Comparison of ENCODE assay signal across 12 cellular contexts in the genomic region with DNA sequence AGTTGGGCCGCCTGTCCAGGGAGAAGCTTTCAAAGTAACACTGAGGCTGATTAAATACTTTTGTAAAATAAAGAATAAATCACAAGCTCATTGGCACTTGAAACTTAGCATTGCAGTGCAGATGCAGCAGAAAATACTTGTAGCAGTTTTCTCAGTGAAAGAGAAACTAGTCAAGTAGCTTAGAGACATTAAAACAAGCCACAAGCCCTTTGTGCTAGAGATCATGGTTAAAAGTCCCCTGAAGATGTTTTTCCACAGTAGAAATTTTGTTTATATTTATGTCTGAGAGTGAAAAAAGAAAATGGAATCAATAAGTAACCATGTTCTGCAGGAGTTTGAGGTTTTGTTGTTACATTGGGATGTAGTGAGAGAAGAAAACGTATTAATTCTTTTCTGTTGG. TPM values are rescaled to one million over a fixed set of nuclear protein-coding genes. Genes with fewer than 3 reads are reported as not detected.
DNase-seq lines count a peak whose midpoint lies in the region; ATAC-seq and TF ChIP-seq lines count a peak whose summit lies in the region.
"Had no signal": no experiment of that assay in that cellular context is flagged by ENCODE, and none has a peak within 500 bp of the region (broad histone marks: within the 10 kb centered on the region; RNA-seq: fewer than 3 reads in every experiment).

No MANE protein-coding gene starts in this region.

- no peaks in the 10 kb centered on the region for H3K27me3 Mint-ChIP-seq in activated naive CD8-positive, alpha-beta T cell
- H3K27me3 Mint-ChIP-seq in activated naive CD8-positive, alpha-beta T cell treated with anti-CD3 and anti-CD28 coated beads, Interleukin-2, amount 50 U/mL, for 24 hours, result no peaks in the 10 kb centered on the region

- peak overlapping the region in 3 of 4 donors; percentile 42 to 81 (median 70) for H3K27ac ChIP-seq in tibial nerve
- H3K27ac ChIP-seq: foreskin keratinocyte had no signal

- H3K4me1 Mint-ChIP-seq in activated naive CD8-positive, alpha-beta T cell (ENCODE audit: low read depth), result peaks cover 41% of the 10 kb centered on the region
- peaks cover 41% of the 10 kb centered on the region for H3K4me1 Mint-ChIP-seq in activated naive CD8-positive, alpha-beta T cell treated with anti-CD3 and anti-CD28 coated beads, Interleukin-2, amount 50 U/mL, for 24 hours

- TF ChIP-seq POLR2A in tibial nerve (IDR thresholded peaks at IDR 0.05), result no peak

- no peak for TF ChIP-seq EP300 in tibial nerve (IDR thresholded peaks at IDR 0.05)

- H3K9me3 Mint-ChIP-seq in activated naive CD8-positive, alpha-beta T cell (ENCODE audit: low read depth), result no peaks in the 10 kb centered on the region
- no peaks in the 10 kb centered on the region for H3K9me3 Mint-ChIP-seq in activated naive CD8-positive, alpha-beta T cell treated with anti-CD3 and anti-CD28 coated beads, Interleukin-2, amount 50 U/mL, for 24 hours

- H3K4me3 Mint-ChIP-seq in activated naive CD8-positive, alpha-beta T cell, result no peak overlapping the region
- H3K4me3 Mint-ChIP-seq in activated naive CD8-positive, alpha-beta T cell treated with anti-CD3 and anti-CD28 coated beads, Interleukin-2, amount 50 U/mL, for 24 hours, result no peak overlapping the region

- no peaks in the 10 kb centered on the region for H3K27me3 ChIP-seq in tibial nerve
- H3K27me3 ChIP-seq: adrenal gland, foreskin keratinocyte had no signal

- H3K36me3 Mint-ChIP-seq in activated naive CD8-positive, alpha-beta T cell, result peaks cover 4% of the 10 kb centered on the region
- peaks cover 2% of the 10 kb centered on the region for H3K36me3 Mint-ChIP-seq in activated naive CD8-positive, alpha-beta T cell treated with anti-CD3 and anti-CD28 coated beads, Interleukin-2, amount 50 U/mL, for 24 hours (ENCODE audit: low read depth)

- TF ChIP-seq CTCF in tibial nerve (IDR thresholded peaks at IDR 0.05), result no peak

- no peak overlapping the region for H3K4me3 ChIP-seq in Jurkat, Clone E6-1 (ENCODE audit: low read length)
- H3K4me3 ChIP-seq in tibial nerve, result no peak overlapping the region
- H3K4me3 ChIP-seq: adrenal gland had no signal

- H3K27ac Mint-ChIP-seq in activated naive CD8-positive, alpha-beta T cell, result peak overlapping the region; percentile 77
- no peak overlapping the region for H3K27ac Mint-ChIP-seq in activated naive CD8-positive, alpha-beta T cell treated with anti-CD3 and anti-CD28 coated beads, Interleukin-2, amount 50 U/mL, for 24 hours

- no peaks in the 10 kb centered on the region for H3K36me3 ChIP-seq in tibial nerve
- H3K36me3 ChIP-seq: adrenal gland had no signal

- H3K9me3 ChIP-seq in tibial nerve, result no peaks in the 10 kb centered on the region
- H3K9me3 ChIP-seq: adrenal gland had no signal

- no peak for DNase-seq in activated naive CD8-positive, alpha-beta T cell treated with anti-CD3 and anti-CD28 coated beads, Interleukin-2, amount 50 U/mL, for 24 hours
- peak; percentile 7 for DNase-seq in Jurkat, Clone E6-1 (ENCODE audit: low read depth, low spot score)
- DNase-seq in fibroblast of peridontal ligament (ENCODE audit: extremely low read depth) (peak; percentile 33), tibial nerve (ENCODE audit: low spot score in 2 of 2) (no peak), NCI-H1048 (lab: John Stamatoyannopoulos, UW) (no peak), NCI-H1694 (lab: John Stamatoyannopoulos, UW) (no peak)
- DNase-seq: activated CD4-positive, alpha-beta T cell treated with anti-CD3 and anti-CD28 coated beads, Interleukin-2, amount 50 U/mL, for 4 hours; foreskin keratinocyte; kidney had no signal

- H3K4me1 ChIP-seq in tibial nerve, result peaks cover 0 to 71% (median 20%) of the 10 kb centered on the region in 4 donors
- H3K4me1 ChIP-seq: foreskin keratinocyte had no signal

- no peak for ATAC-seq in activated naive CD8-positive, alpha-beta T cell treated with anti-CD3 and anti-CD28 coated beads, Interleukin-2, amount 50 U/mL, for 24 hours
- ATAC-seq in HG02981 (IDR thresholded peaks at IDR 0.05; ENCODE audit: unreplicated experiment), result no peak
- ATAC-seq: foreskin keratinocyte had no signal

- WGBS in tibial nerve, 2 donors, result 48 to 55% methylated on average over 2 of the region's 2 CpGs

RNA-seq across cellular contexts. Expression of a gene that starts 5.9 kb away (rescaled TPM):
- polyA plus RNA-seq in Jurkat, Clone E6-1 (2012; ENCODE audit: insufficient read depth, insufficient read length), result 19.9 TPM
- total RNA-seq in tibial nerve, result 10 to 100 TPM; 39.6 to 77.6 (median 47.4) TPM

Comparison
In these comparisons a context has a peak if more than half of its experiments do, and no peak if none do; other contexts are left out.
1. DNase-seq: peak in Jurkat, Clone E6-1 (single experiment) and fibroblast of peridontal ligament (single experiment); none in activated naive CD8-positive, alpha-beta T cell treated with anti-CD3 and anti-CD28 coated beads, Interleukin-2, amount 50 U/mL, for 24 hours (single experiment), tibial nerve (0 of 2), NCI-H1048 (single experiment) and NCI-H1694 (single experiment).